In genomic region chr6:138401960-138402832, GRCh38 we compare ENCODE assay signal across 19 cellular contexts. TPM values are rescaled to one million over a fixed set of nuclear protein-coding genes. Genes with fewer than 3 reads are reported as not detected.
DNase-seq lines count a peak whose midpoint lies in the region; TF ChIP-seq lines count a peak whose summit lies in the region.
"Had no signal": no experiment of that assay in that cellular context is flagged by ENCODE, and none has a peak within 500 bp of the region (broad histone marks: within the 10 kb centered on the region; RNA-seq: fewer than 3 reads in every experiment).

No MANE protein-coding gene starts in this region.

- peak overlapping the region; percentile 33 for H3K27ac Mint-ChIP-seq in activated naive CD4-positive, alpha-beta T cell treated with anti-CD3 and anti-CD28 coated beads, Interleukin-2, amount 10 ng/mL, durations not matched to agents 7 days and 5 days
- H3K27ac Mint-ChIP-seq in activated T-helper 1 cell treated with anti-CD3 and anti-CD28 coated beads, Interleukin-12 subunit alpha, Interleukin-12 subunit beta, Interleukin-2, Interleukin-4 antibody, amounts not matched to agents 30 ng/mL and 10 ng/mL and 1 ng/mL, durations not matched to agents 14 hours and 24 hours and 36 hours, result no peak overlapping the region
- H3K27ac Mint-ChIP-seq in mesothelial cell of epicardium (peak overlapping the region; percentile 19), type B pancreatic cell (peak overlapping the region; percentile 63)

- H3K9me3 Mint-ChIP-seq in activated naive CD4-positive, alpha-beta T cell treated with anti-CD3 and anti-CD28 coated beads, Interleukin-2, amount 10 ng/mL, durations not matched to agents 7 days and 5 days, result no peaks in the 10 kb centered on the region
- no peaks in the 10 kb centered on the region for H3K9me3 Mint-ChIP-seq in activated T-helper 1 cell treated with anti-CD3 and anti-CD28 coated beads, Interleukin-12 subunit alpha, Interleukin-12 subunit beta, Interleukin-2, Interleukin-4 antibody, amounts not matched to agents 30 ng/mL and 10 ng/mL and 1 ng/mL, durations not matched to agents 14 hours and 24 hours and 36 hours
- H3K9me3 Mint-ChIP-seq in mesothelial cell of epicardium (no peaks in the 10 kb centered on the region), type B pancreatic cell (no peaks in the 10 kb centered on the region)

- no peak for DNase-seq in activated naive CD4-positive, alpha-beta T cell treated with anti-CD3 and anti-CD28 coated beads, Interleukin-2, amount 10 ng/mL, durations not matched to agents 7 days and 5 days
- DNase-seq in activated naive CD4-positive, alpha-beta T cell treated with anti-CD3 and anti-CD28 coated beads, Interleukin-2, amount 50 U/mL, for 16 hours, result no peak
- DNase-seq in activated T-helper 1 cell treated with anti-CD3 and anti-CD28 coated beads, Interleukin-12 subunit alpha, Interleukin-12 subunit beta, Interleukin-2, Interleukin-4 antibody, amounts not matched to agents 30 ng/mL and 10 ng/mL and 1 ng/mL, durations not matched to agents 14 hours and 24 hours and 36 hours (ENCODE audit: low spot score), result no peak
- DNase-seq in mesothelial cell of epicardium (ENCODE audit: low spot score in 2 of 2, unreplicated experiment in 2 of 2) (no peak), type B pancreatic cell (ENCODE audit: extremely low spot score, unreplicated experiment) (no peak), kidney tubule cell (ENCODE audit: low spot score) (no peak), foreskin fibroblast (no peak), C1 segment of cervical spinal cord (lab: John Stamatoyannopoulos, UW) (no peak)
- DNase-seq: activated CD4-positive, CD25-positive, alpha-beta regulatory T cell; dermis blood vessel endothelial cell; erythroblast; GDM1; NCI-H187; NCI-H446 treated with DMSO at 0.1 percent for 48 hours; stimulated activated naive CD8-positive, alpha-beta T cell treated with anti-CD3 and anti-CD28 coated beads, Interleukin-15, Interleukin-2, amounts not matched to agents 100 U/mL and 50 U/mL, for 24 hours had no signal

- CTCF ChIA-PET in activated naive CD4-positive, alpha-beta T cell treated with anti-CD3 and anti-CD28 coated beads, Interleukin-2, amount 10 ng/mL, durations not matched to agents 7 days and 5 days (lab: Charles Lee), result no interaction called here

- TF ChIP-seq CTCF in mesothelial cell of epicardium (IDR thresholded peaks at IDR 0.05; ENCODE audit: unreplicated experiment) (no peak), type B pancreatic cell (conservative IDR thresholded peaks at IDR 0.05) (no peak), foreskin fibroblast (IDR thresholded peaks at IDR 0.05; ENCODE audit: low read depth, low read length) (no peak)

- peaks cover 28% of the 10 kb centered on the region for H3K4me1 Mint-ChIP-seq in activated naive CD4-positive, alpha-beta T cell treated with anti-CD3 and anti-CD28 coated beads, Interleukin-2, amount 10 ng/mL, durations not matched to agents 7 days and 5 days
- H3K4me1 Mint-ChIP-seq in activated T-helper 1 cell treated with anti-CD3 and anti-CD28 coated beads, Interleukin-12 subunit alpha, Interleukin-12 subunit beta, Interleukin-2, Interleukin-4 antibody, amounts not matched to agents 30 ng/mL and 10 ng/mL and 1 ng/mL, durations not matched to agents 14 hours and 24 hours and 36 hours (ENCODE audit: low read depth), result peaks cover 18% of the 10 kb centered on the region
- H3K4me1 Mint-ChIP-seq in mesothelial cell of epicardium (peaks cover 26% of the 10 kb centered on the region), type B pancreatic cell (ENCODE audit: unreplicated experiment) (peaks cover 17% of the 10 kb centered on the region)

- H3K4me3 Mint-ChIP-seq in activated naive CD4-positive, alpha-beta T cell treated with anti-CD3 and anti-CD28 coated beads, Interleukin-2, amount 10 ng/mL, durations not matched to agents 7 days and 5 days, result no peak overlapping the region
- H3K4me3 Mint-ChIP-seq in activated T-helper 1 cell treated with anti-CD3 and anti-CD28 coated beads, Interleukin-12 subunit alpha, Interleukin-12 subunit beta, Interleukin-2, Interleukin-4 antibody, amounts not matched to agents 30 ng/mL and 10 ng/mL and 1 ng/mL, durations not matched to agents 14 hours and 24 hours and 36 hours, result peak overlapping the region; percentile 47
- H3K4me3 Mint-ChIP-seq in mesothelial cell of epicardium (peak overlapping the region; percentile 28), type B pancreatic cell (peak overlapping the region; percentile 54)

- H3K36me3 Mint-ChIP-seq in activated naive CD4-positive, alpha-beta T cell treated with anti-CD3 and anti-CD28 coated beads, Interleukin-2, amount 10 ng/mL, durations not matched to agents 7 days and 5 days, result peaks cover 15% of the 10 kb centered on the region
- H3K36me3 Mint-ChIP-seq in activated T-helper 1 cell treated with anti-CD3 and anti-CD28 coated beads, Interleukin-12 subunit alpha, Interleukin-12 subunit beta, Interleukin-2, Interleukin-4 antibody, amounts not matched to agents 30 ng/mL and 10 ng/mL and 1 ng/mL, durations not matched to agents 14 hours and 24 hours and 36 hours (ENCODE audit: low read depth), result peaks cover 11% of the 10 kb centered on the region
- peaks cover 8% of the 10 kb centered on the region for H3K36me3 Mint-ChIP-seq in mesothelial cell of epicardium
- H3K36me3 Mint-ChIP-seq in type B pancreatic cell, result peaks cover 14% of the 10 kb centered on the region

- peaks cover 23% of the 10 kb centered on the region for H3K27me3 Mint-ChIP-seq in activated naive CD4-positive, alpha-beta T cell treated with anti-CD3 and anti-CD28 coated beads, Interleukin-2, amount 10 ng/mL, durations not matched to agents 7 days and 5 days
- peaks cover 8% of the 10 kb centered on the region for H3K27me3 Mint-ChIP-seq in activated T-helper 1 cell treated with anti-CD3 and anti-CD28 coated beads, Interleukin-12 subunit alpha, Interleukin-12 subunit beta, Interleukin-2, Interleukin-4 antibody, amounts not matched to agents 30 ng/mL and 10 ng/mL and 1 ng/mL, durations not matched to agents 14 hours and 24 hours and 36 hours (ENCODE audit: insufficient read depth)
- H3K27me3 Mint-ChIP-seq in mesothelial cell of epicardium (ENCODE audit: low read depth) (no peaks in the 10 kb centered on the region), type B pancreatic cell (no peaks in the 10 kb centered on the region)

- no peak overlapping the region for H3K4me3 ChIP-seq in foreskin fibroblast (ENCODE audit: low read depth in 1 of 2, low read length in 2 of 2)

- intact Hi-C loops in activated T-helper 1 cell treated with anti-CD3 and anti-CD28 coated beads, Interleukin-12 subunit alpha, Interleukin-12 subunit beta, Interleukin-2, Interleukin-4 antibody, amounts not matched to agents 30 ng/mL and 10 ng/mL and 1 ng/mL, durations not matched to agents 14 hours and 24 hours and 36 hours (cut with micrococcal nuclease), result loop anchor here (2.0 kb wide), 1 partner anchor 191 kb away; no protein-coding TSS in a partner anchor

RNA-seq across cellular contexts. Expression of gene HEBP2, which starts 1.8 kb away (rescaled TPM):
- total RNA-seq in activated T-helper 1 cell treated with anti-CD3 and anti-CD28 coated beads, Interleukin-12 subunit alpha, Interleukin-12 subunit beta, Interleukin-2, Interleukin-4 antibody, amounts not matched to agents 30 ng/mL and 10 ng/mL and 1 ng/mL, durations not matched to agents 14 hours and 24 hours and 36 hours, result 18.9 and 21.4 TPM in 2 replicates
- total RNA-seq in mesothelial cell of epicardium (53.4 to 61.5 TPM (median 53.7 TPM) in 3 replicates), type B pancreatic cell (ENCODE audit: low replicate concordance) (68.9 and 112 TPM in 2 replicates)

RNA-seq across cellular contexts. Expression of gene SMIM28, which starts 24.5 kb away (rescaled TPM):
- total RNA-seq in activated T-helper 1 cell treated with anti-CD3 and anti-CD28 coated beads, Interleukin-12 subunit alpha, Interleukin-12 subunit beta, Interleukin-2, Interleukin-4 antibody, amounts not matched to agents 30 ng/mL and 10 ng/mL and 1 ng/mL, durations not matched to agents 14 hours and 24 hours and 36 hours, result not detected in 2 replicates
- total RNA-seq in mesothelial cell of epicardium (not detected in 3 replicates), type B pancreatic cell (ENCODE audit: low replicate concordance) (not detected in 2 replicates)
- total RNA-seq: bronchial epithelial cell, dermis blood vessel endothelial cell, liver, M059J, ureter had no signal
